In the genomic region with DNA sequence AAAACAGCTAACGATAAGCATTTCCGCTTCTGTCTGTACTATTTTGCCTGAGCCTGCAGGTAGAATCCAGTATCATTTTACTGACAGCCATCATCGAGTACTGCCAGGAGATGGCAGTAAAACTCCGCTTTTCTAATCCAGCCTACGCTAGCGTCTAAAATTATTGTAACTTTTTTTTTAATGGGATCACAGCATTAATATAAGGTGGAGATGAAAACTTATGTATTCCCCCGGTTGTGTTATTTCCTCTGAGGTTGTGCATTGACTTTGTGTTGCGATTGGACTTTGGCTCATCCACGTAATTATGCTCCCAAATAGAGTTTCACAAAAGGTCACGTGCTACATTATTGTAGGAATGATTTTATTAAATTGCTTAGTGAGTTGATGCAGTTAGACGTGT, we compare ENCODE assay signal across 8 cellular contexts.
DNase-seq lines count a peak whose midpoint lies in the region; ATAC-seq and TF ChIP-seq lines count a peak whose summit lies in the region.

No MANE protein-coding gene starts in this region.

- H3F3A ChIP-seq in PC-3 (ENCODE audit: low read length, unreplicated experiment) = no peaks in the 10 kb centered on the region

- H3K9me2 ChIP-seq in PC-3 (replicated peaks; ENCODE audit: low read length) = no peaks in the 10 kb centered on the region

- intact Hi-C loops in PC-3 (cut with micrococcal nuclease) = loop anchor here (1.0 to 10.0 kb wide), 5 partner anchors 18 to 581 kb away; a partner anchor contains a TSS

- peaks cover 22% of the 10 kb centered on the region for H3K27me3 Mint-ChIP-seq in activated naive CD8-positive, alpha-beta T cell treated with anti-CD3 and anti-CD28 coated beads for 36 hours
- peaks cover 5% of the 10 kb centered on the region for H3K27me3 Mint-ChIP-seq in activated naive CD8-positive, alpha-beta T cell treated with anti-CD3 and anti-CD28 coated beads, Interleukin-2, amount 50 U/mL, for 24 hours

- H3K4me1 ChIP-seq in PC-3 (ENCODE audit: insufficient read depth, low read length) = peaks cover 21% of the 10 kb centered on the region

- H3K27me3 ChIP-seq in PC-3 (ENCODE audit: low read length) = no peaks in the 10 kb centered on the region

- H3K4me3 Mint-ChIP-seq in activated naive CD8-positive, alpha-beta T cell treated with anti-CD3 and anti-CD28 coated beads for 36 hours = no peak overlapping the region
- no peak overlapping the region for H3K4me3 Mint-ChIP-seq in activated naive CD8-positive, alpha-beta T cell treated with anti-CD3 and anti-CD28 coated beads, Interleukin-2, amount 50 U/mL, for 24 hours

- CTCF ChIA-PET in PC-3 (lab: Charles Lee) = interaction anchor here (0.6 kb wide), 1 partner anchor 16 kb away, joined by 4 read pairs; no protein-coding TSS in a partner anchor

- H2AFZ ChIP-seq in PC-3 (ENCODE audit: low read length) = peak overlapping the region; percentile 25

- no peaks in the 10 kb centered on the region for H3K36me3 ChIP-seq in PC-3 (ENCODE audit: low read depth, low read length)

- peak overlapping the region; percentile 53 for H3K4me2 ChIP-seq in PC-3 (ENCODE audit: low read length)

- no peak overlapping the region for H3K27ac ChIP-seq in PC-3 (ENCODE audit: low read length)

- no peaks in the 10 kb centered on the region for H3K36me3 Mint-ChIP-seq in activated naive CD8-positive, alpha-beta T cell treated with anti-CD3 and anti-CD28 coated beads for 36 hours
- H3K36me3 Mint-ChIP-seq in activated naive CD8-positive, alpha-beta T cell treated with anti-CD3 and anti-CD28 coated beads, Interleukin-2, amount 50 U/mL, for 24 hours (ENCODE audit: low read depth) = no peaks in the 10 kb centered on the region

- H3K4me3 ChIP-seq in PC-3 (ENCODE audit: low read length) = peak overlapping the region; percentile 32; the same call in 1 of the 2 replicates

- no peaks in the 10 kb centered on the region for H3K4me1 Mint-ChIP-seq in activated naive CD8-positive, alpha-beta T cell treated with anti-CD3 and anti-CD28 coated beads for 36 hours
- no peaks in the 10 kb centered on the region for H3K4me1 Mint-ChIP-seq in activated naive CD8-positive, alpha-beta T cell treated with anti-CD3 and anti-CD28 coated beads, Interleukin-2, amount 50 U/mL, for 24 hours

- no peak for ATAC-seq in activated naive CD8-positive, alpha-beta T cell treated with anti-CD3 and anti-CD28 coated beads, Interleukin-2, amount 50 U/mL, for 24 hours
- ATAC-seq in HG03159 (IDR thresholded peaks at IDR 0.05; ENCODE audit: unreplicated experiment) (peak; percentile 69), PC-3 (peak; percentile 80), esophagus mucosa (peak; percentile 69), HG03039 (IDR thresholded peaks at IDR 0.05; ENCODE audit: unreplicated experiment) (no peak)

- no TSS peak for BruUV-seq in PC-3 (replicated peaks; lab: Mats Ljungman, UMichigan)

- no peaks in the 10 kb centered on the region for H3K79me2 ChIP-seq in PC-3 (ENCODE audit: low read length)

- no peaks in the 10 kb centered on the region for H4K20me1 ChIP-seq in PC-3 (ENCODE audit: low read length)

- peak; percentile 2 for DNase-seq in activated naive CD8-positive, alpha-beta T cell treated with anti-CD3 and anti-CD28 coated beads for 36 hours
- DNase-seq in activated naive CD8-positive, alpha-beta T cell treated with anti-CD3 and anti-CD28 coated beads, Interleukin-2, amount 50 U/mL, for 24 hours = no peak
- DNase-seq in PC-3 (peak; percentile 71), pons (ENCODE audit: low spot score) (peak; percentile 37)
- no peak for DNase-seq in activated effector memory CD4-positive, alpha-beta T cell treated with Interleukin-2 at 50 U/mL for 16 hours

- no peaks in the 10 kb centered on the region for H3K9me3 Mint-ChIP-seq in activated naive CD8-positive, alpha-beta T cell treated with anti-CD3 and anti-CD28 coated beads for 36 hours
- no peaks in the 10 kb centered on the region for H3K9me3 Mint-ChIP-seq in activated naive CD8-positive, alpha-beta T cell treated with anti-CD3 and anti-CD28 coated beads, Interleukin-2, amount 50 U/mL, for 24 hours

- TF ChIP-seq CTCF in PC-3 (conservative IDR thresholded peaks at IDR 0.05; ENCODE audit: low read depth, low read length) = peak; percentile 76

- H3K27ac Mint-ChIP-seq in activated naive CD8-positive, alpha-beta T cell treated with anti-CD3 and anti-CD28 coated beads for 36 hours = no peak overlapping the region
- H3K27ac Mint-ChIP-seq in activated naive CD8-positive, alpha-beta T cell treated with anti-CD3 and anti-CD28 coated beads, Interleukin-2, amount 50 U/mL, for 24 hours = no peak overlapping the region

- POLR2A ChIA-PET in PC-3 (lab: Charles Lee; ENCODE audit: unreplicated experiment) = no interaction called here

- no peak overlapping the region for H3K9ac ChIP-seq in PC-3 (ENCODE audit: low read length)

- H3K9me3 ChIP-seq in PC-3 (ENCODE audit: low read length) = no peaks in the 10 kb centered on the region

Comparison
In these comparisons a context has a peak if more than half of its experiments do, and no peak if none do; other contexts are left out.
1. DNase-seq: peak in activated naive CD8-positive, alpha-beta T cell treated with anti-CD3 and anti-CD28 coated beads for 36 hours (single experiment), PC-3 (single experiment) and pons (single experiment); none in activated naive CD8-positive, alpha-beta T cell treated with anti-CD3 and anti-CD28 coated beads, Interleukin-2, amount 50 U/mL, for 24 hours (single experiment) and activated effector memory CD4-positive, alpha-beta T cell treated with Interleukin-2 at 50 U/mL for 16 hours (single experiment).
2. ATAC-seq: peak in HG03159 (single experiment), PC-3 (single experiment) and esophagus mucosa (single experiment); none in activated naive CD8-positive, alpha-beta T cell treated with anti-CD3 and anti-CD28 coated beads, Interleukin-2, amount 50 U/mL, for 24 hours (single experiment) and HG03039 (single experiment).